Comparison of ENCODE assay signal across 31 cellular contexts in the genomic region with DNA sequence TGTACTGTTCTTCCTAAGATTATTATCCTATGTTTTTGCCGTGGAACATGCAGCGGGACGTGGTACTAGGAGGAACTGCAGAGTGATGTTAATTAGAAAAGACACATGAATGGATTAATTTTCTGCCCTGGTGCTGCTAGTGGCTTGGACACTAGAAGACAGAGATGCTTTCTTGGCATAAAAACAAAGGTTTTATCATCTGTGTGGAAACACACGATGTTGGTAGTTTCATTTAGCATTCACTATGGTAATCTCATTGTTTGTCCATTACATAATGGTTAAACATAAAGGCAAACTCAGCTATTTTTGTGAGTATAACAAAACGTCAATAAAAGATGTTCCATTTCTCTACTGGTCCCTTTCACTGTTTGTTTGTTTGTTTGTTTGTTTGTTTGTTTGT. TPM values are rescaled to one million over a fixed set of nuclear protein-coding genes. Genes with fewer than 3 reads are reported as not detected.
DNase-seq lines count a peak whose midpoint lies in the region; ATAC-seq, FAIRE-seq and TF ChIP-seq lines count a peak whose summit lies in the region.
"Had no signal": no experiment of that assay in that cellular context is flagged by ENCODE, and none has a peak within 500 bp of the region (broad histone marks: within the 10 kb centered on the region; RNA-seq: fewer than 3 reads in every experiment).

No MANE protein-coding gene starts in this region.

- in situ Hi-C loops in G401 (cut with HindIII; ENCODE audit: low sequenced_read_pairs), result no loop called here
- in situ Hi-C loops in K562 (cut with MboI), result no loop called here
- in situ Hi-C loops in transverse colon (cut with MboI; ENCODE audit: low pct_ligation_motif_present in 1 of 4, low pct_unique_long_range_greater_than_20kb in 1 of 4, low sequenced_read_pairs in 3 of 4), result no loop called here

- H4K20me1 ChIP-seq in K562 (replicated peaks; ENCODE audit: control insufficient read depth, insufficient read depth, low read length), result no peaks in the 10 kb centered on the region
- H4K20me1 ChIP-seq: BLaER1 treated with 17β-estradiol and CSF1 and Interleukin-3, amounts not matched to agents 10 nM and 100 nM had no signal

- H3K27ac ChIP-seq in K562 (ENCODE audit: extremely low read depth, low read depth, low read length) (no peak overlapping the region), substantia nigra (ENCODE audit: low read depth, low read length, poor library complexity, severe bottlenecking) (peak overlapping the region; percentile 31), transverse colon (peak overlapping the region in 2 of 4 donors; percentile 25 to 63)
- H3K27ac ChIP-seq: BLaER1 treated with 17β-estradiol and CSF1 and Interleukin-3, amounts not matched to agents 10 nM and 100 nM; HL-60; lower lobe of right lung; PC-9 had no signal

- no peak overlapping the region for H3K4me2 ChIP-seq in K562 (ENCODE audit: insufficient read depth, low read length)
- H3K4me2 ChIP-seq: BLaER1 treated with 17β-estradiol and CSF1 and Interleukin-3, amounts not matched to agents 10 nM and 100 nM; PC-9 had no signal

- H3K9ac ChIP-seq in K562 (ENCODE audit: insufficient read depth in 1 of 2, low read depth in 2 of 2, low read length in 2 of 2), result no peak overlapping the region
- H3K9ac ChIP-seq: BLaER1 treated with 17β-estradiol and CSF1 and Interleukin-3, amounts not matched to agents 10 nM and 100 nM had no signal

- ATAC-seq in K562 (no peak), GM21737 (IDR thresholded peaks at IDR 0.05; ENCODE audit: unreplicated experiment) (no peak), HG03354 (IDR thresholded peaks at IDR 0.05; ENCODE audit: poor library complexity, severe bottlenecking, unreplicated experiment) (no peak)
- ATAC-seq: gastrocnemius medialis, lower lobe of right lung, mucosa of descending colon, natural killer cell, Right ventricle myocardium inferior had no signal

- POLR2A ChIA-PET in K562 (lab: Yijun Ruan, JAX), result interaction anchor here (0.6 kb wide), 1 partner anchor 182 kb away, joined by 3 read pairs; no protein-coding TSS in a partner anchor

- WGBS in K562 (ENCODE audit: insufficient coverage, low coverage, missing lambda C conversion rate), result 3% methylated on average over 5 of the region's 5 CpGs
- 53 to 60% methylated on average over 5 of the region's 5 CpGs for WGBS in transverse colon (ENCODE audit: low coverage in 1 of 2), 2 donors

- DNase-seq in G401 (ENCODE audit: low spot score) (peak; percentile 10), K562 (ENCODE audit: extremely low read depth in 1 of 4, low spot score in 3 of 4) (no peak), medulla oblongata (ENCODE audit: extremely low spot score) (peak; percentile 18), substantia nigra (lab: John Stamatoyannopoulos, UW) (no peak), transverse colon (no peak), GOT3 (lab: John Stamatoyannopoulos, UW) (no peak)
- DNase-seq: activated CD4-positive, alpha-beta memory T cell treated with anti-CD3 and anti-CD28 coated beads for 36 hours; activated CD4-positive, alpha-beta T cell treated with anti-CD3 and anti-CD28 coated beads for 1 hour; activated naive CD4-positive, alpha-beta T cell treated with anti-CD3 and anti-CD28 coated beads for 36 hours; Caco-2; caudate nucleus; DMS79 treated with DMSO at 0.1 percent for 48 hours; gastrocnemius medialis; hippocampal formation; Karpas-422; lower lobe of right lung; mucosa of descending colon; natural killer cell; NCI-H1417 treated with DMSO at 0.1 percent for 48 hours; NCI-H2081; NCI-H526 treated with DMSO at 0.1 percent for 48 hours; nucleus accumbens; PC-9; small intestine; stimulated activated naive CD4-positive, alpha-beta T cell had no signal

- H3K79me2 ChIP-seq in K562 (ENCODE audit: control insufficient read depth, insufficient read depth, low read length), result no peaks in the 10 kb centered on the region

- no peak overlapping the region for H2AFZ ChIP-seq in K562 (ENCODE audit: low read depth, low read length)
- H2AFZ ChIP-seq: PC-9 had no signal

- H3K9me3 ChIP-seq in K562 (replicated peaks; ENCODE audit: control insufficient read depth, insufficient read depth, low read depth, low read length) (no peaks in the 10 kb centered on the region), transverse colon (no peaks in the 10 kb centered on the region)
- H3K9me3 ChIP-seq: Caco-2, gastrocnemius medialis, lower lobe of right lung, mucosa of descending colon had no signal

- H3K4me1 ChIP-seq in K562 (replicated peaks in 1 of 2; ENCODE audit: control insufficient read depth in 2 of 2, insufficient read depth in 2 of 2, low read length in 2 of 2) (no peaks in the 10 kb centered on the region), transverse colon (peaks cover 0 to 8% (median 0%) of the 10 kb centered on the region in 4 donors)
- H3K4me1 ChIP-seq: BLaER1 treated with 17β-estradiol and CSF1 and Interleukin-3, amounts not matched to agents 10 nM and 100 nM; Caco-2; gastrocnemius medialis; lower lobe of right lung had no signal

- H3K4me3 ChIP-seq in K562 (no peak overlapping the region), transverse colon (no peak overlapping the region)
- H3K4me3 ChIP-seq: BLaER1 treated with 17β-estradiol and CSF1 and Interleukin-3, amounts not matched to agents 10 nM and 100 nM; gastrocnemius medialis; lower lobe of right lung; mucosa of descending colon; PC-9 had no signal

- no peak for FAIRE-seq in K562 (lab: Jason Lieb, UNC)
- FAIRE-seq: H54, small intestine had no signal

- TF ChIP-seq EP300 in K562 (IDR thresholded peaks at IDR 0.05; ENCODE audit: low read length) (no peak), transverse colon (IDR thresholded peaks at IDR 0.05; ENCODE audit: low read depth) (no peak)

- no peak for TF ChIP-seq POLR2A in K562 (conservative IDR thresholded peaks at IDR 0.05)
- TF ChIP-seq POLR2A in transverse colon (IDR thresholded peaks at IDR 0.05), result no peak

- CTCF ChIA-PET in K562 (lab: Yijun Ruan, JAX; ENCODE audit: low intra/inter-chr PET ratio), result no interaction called here

- H3K9me1 ChIP-seq in K562 (ENCODE audit: control insufficient read depth, insufficient read depth, low read length), result no peaks in the 10 kb centered on the region

- no peak for TF ChIP-seq CTCF in K562 (IDR thresholded peaks at IDR 0.05 in 2 of 3, conservative IDR thresholded peaks at IDR 0.05 in 1 of 3; ENCODE audit: insufficient read depth in 2 of 3, low read depth in 1 of 3, low read length in 3 of 3)
- no peak for TF ChIP-seq CTCF in transverse colon (IDR thresholded peaks at IDR 0.05)

- H3K36me3 ChIP-seq in K562 (ENCODE audit: control insufficient read depth, insufficient read depth, low read length) (no peaks in the 10 kb centered on the region), transverse colon (no peaks in the 10 kb centered on the region)
- H3K36me3 ChIP-seq: BLaER1 treated with 17β-estradiol and CSF1 and Interleukin-3, amounts not matched to agents 10 nM and 100 nM; gastrocnemius medialis had no signal

- H3K27me3 ChIP-seq in K562 (ENCODE audit: control insufficient read depth in 2 of 2, insufficient read depth in 2 of 2, low read length in 2 of 2), result peaks cover 0 to 7% of the 10 kb centered on the region in 2 experiments; a peak in 2 of 5 replicates
- H3K27me3 ChIP-seq in transverse colon, result no peaks in the 10 kb centered on the region
- H3K27me3 ChIP-seq: BLaER1 treated with 17β-estradiol and CSF1 and Interleukin-3, amounts not matched to agents 10 nM and 100 nM; gastrocnemius medialis had no signal

- TF ChIP-seq RAD21 in K562 (CRISPR knock-in tag; conservative IDR thresholded peaks at IDR 0.05 in 1 of 2, IDR thresholded peaks at IDR 0.05 in 1 of 2), result no peak

- intact Hi-C loops in K562 (cut with micrococcal nuclease), result no loop called here
- intact Hi-C loops in transverse colon (cut with DNase I; ENCODE audit: low total_unique reads), result no loop called here

- BruUV-seq in K562 (replicated peaks; lab: Mats Ljungman, UMichigan), result no TSS peak

TF ChIP-seq in K562, 482 proteins besides CTCF, POLR2A, EP300 and RAD21:
- no peak for TF ChIP-seq FIP1L1 (IDR thresholded peaks at IDR 0.05; ENCODE audit: low read depth, low read length, poor library complexity, severe bottlenecking)
- TF ChIP-seq MAFG (tag; conservative IDR thresholded peaks at IDR 0.05), result 0 out of 2 replicates have a peak, but pooled peaks have one; percentile 8
- TF ChIP-seq ZNF75A (CRISPR knock-in tag; IDR thresholded peaks at IDR 0.05), result no peak
- TF ChIP-seq ZNF316 (IDR thresholded peaks at IDR 0.05), result peak; percentile 45

RNA-seq across cellular contexts. Expression of a gene that starts 22.8 kb away (rescaled TPM):
- total RNA-seq in G401 (2014; rRNA removed; shearing (Covaris generic)), result 0.17 and 0.25 TPM in 2 replicates
- total RNA-seq in K562 (2011; cell fraction: chromatin; rRNA removed; ENCODE audit: low replicate concordance), result 2.5 and 3.2 TPM in 2 replicates
- total RNA-seq in K562 (2011; cell fraction: nucleolus; rRNA removed), result 1.7 TPM in 2 replicates
- total RNA-seq in K562 (2011; cell fraction: nucleoplasm; rRNA removed), result 2.5 and 3.6 TPM in 2 replicates
- total RNA-seq in K562 (2014; rRNA removed) (1.5 and 2.1 TPM in 2 replicates), K562 (2014; rRNA removed; fragmentation: Illumina TruSeq; extraction: Trizol) (1.6 TPM in 2 replicates), K562 (2015; rRNA removed; fragmentation: Illumina TruSeq; extraction: Trizol) (2.0 and 2.5 TPM in 2 replicates), K562 (2021) (4.1 and 4.3 TPM in 2 replicates), transverse colon (100 to 1,000 TPM in 1 of 4 donors, 10 to 100 TPM in 3; 68.1 to 261 (median 75.6) TPM)
- polyA plus RNA-seq in K562 (2011; rRNA removed) (0.07 and 0.11 TPM in 2 replicates), K562 (2014; fragmentation: Illumina TruSeq; extraction: Trizol) (2.7 and 2.9 TPM in 2 replicates), K562 (2014; fragmentation: Nextera tagmentation; extraction: Ambion mirVana) (under 1 TPM; 0.39 to 0.48 TPM), K562 (2014; rRNA removed) (1.1 and 2.7 TPM in 2 replicates)
- 0.07 and 0.12 TPM in 2 replicates for polyA plus RNA-seq in K562 (2011; cell fraction: cytosol; rRNA removed)
- 0.37 and 0.55 TPM in 2 replicates for polyA plus RNA-seq in K562 (2011; cell fraction: nucleus; rRNA removed)
- 3.4 and 61.3 TPM in 2 replicates for polyA plus RNA-seq in K562 (2012)
- polyA minus RNA-seq in K562 (2011; rRNA and poly(A)+ RNA removed), result 0.18 and 0.60 TPM in 2 replicates
- polyA minus RNA-seq in K562 (2011; cell fraction: cytosol; rRNA and poly(A)+ RNA removed), result 0.91 and 1.4 TPM in 2 replicates
- 0.13 and 0.56 TPM in 2 replicates for polyA minus RNA-seq in K562 (2011; cell fraction: nucleus; rRNA and poly(A)+ RNA removed)

Comparison
In these comparisons a context has a peak if more than half of its experiments do, and no peak if none do; other contexts are left out.
1. DNase-seq: peak in G401 (single experiment) and medulla oblongata (single experiment); none in K562 (0 of 4), substantia nigra (0 of 49), transverse colon (single experiment) and GOT3 (single experiment).
2. RNA of a gene that starts 22.8 kb away (total RNA-seq): 68.1 to 261 TPM in transverse colon; 1.5 to 4.3 TPM in K562 and 0.17 to 0.25 TPM in G401; every median in the first group is over 10 times any median in the second.